Comparison of ENCODE assay signal across 28 cellular contexts in the genomic region with DNA sequence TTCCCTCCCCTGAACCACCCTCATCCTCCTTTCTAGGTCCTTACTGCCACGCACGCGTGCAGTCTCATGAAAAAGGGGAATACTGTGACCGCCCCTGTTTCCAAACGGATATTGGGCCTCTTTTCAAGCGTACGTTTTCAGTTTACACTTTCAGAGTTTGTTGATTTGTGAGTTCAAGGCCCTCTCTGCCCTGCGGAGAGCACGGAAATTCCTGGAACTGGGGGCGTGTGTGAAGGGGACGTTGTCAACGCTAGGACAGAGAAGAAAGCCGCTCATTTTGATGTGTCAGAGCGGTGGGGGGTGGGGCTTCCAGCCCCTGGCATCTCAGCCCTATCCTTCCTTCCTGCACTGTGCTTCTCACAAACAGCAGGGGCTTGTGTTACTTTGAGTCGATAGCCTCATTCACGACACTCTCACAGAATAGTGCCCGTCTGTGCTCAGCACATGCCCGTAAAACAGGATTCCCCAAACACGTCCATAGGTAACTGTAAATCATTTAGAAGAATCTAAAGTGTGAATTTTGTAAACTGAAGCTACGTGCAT.
"Had no signal": no experiment of that assay in that cellular context is flagged by ENCODE, and none has a peak within 500 bp of the region (broad histone marks: within the 10 kb centered on the region; RNA-seq: fewer than 3 reads in every experiment).

No MANE protein-coding gene starts in this region.

- H3K4me1 Mint-ChIP-seq: activated CD4-positive, alpha-beta memory T cell treated with anti-CD3 and anti-CD28 coated beads, Interleukin-2, amount 10 ng/mL, durations not matched to agents 7 days and 5 days; activated CD4-positive, alpha-beta T cell treated with anti-CD3 and anti-CD28 coated beads, Interleukin-2, amount 10 ng/mL, durations not matched to agents 7 days and 5 days; activated T-helper 17 cell treated with anti-CD3 and anti-CD28 coated beads, Interleukin-2, amount 50 U/mL, for 72 hours; T-helper 17 cell had no signal

- H3K9me3 ChIP-seq: body of pancreas, colonic mucosa had no signal

- H3K36me3 ChIP-seq: cardiac muscle cell, colonic mucosa, esophagus squamous epithelium had no signal

- ATAC-seq: activated T-cell treated with anti-CD3 and anti-CD28 coated beads, Interleukin-2, amount 50 U/mL, for 4 hours; activated T-helper 17 cell treated with anti-CD3 and anti-CD28 coated beads, Interleukin-2, amount 50 U/mL, for 72 hours; body of pancreas; T-helper 17 cell had no signal

- H3K27ac ChIP-seq: body of pancreas, cardiac muscle cell, colonic mucosa, epithelial cell of prostate, esophagus squamous epithelium had no signal

- H3K27me3 Mint-ChIP-seq: activated CD4-positive, alpha-beta memory T cell treated with anti-CD3 and anti-CD28 coated beads, Interleukin-2, amount 10 ng/mL, durations not matched to agents 7 days and 5 days; activated CD4-positive, alpha-beta T cell treated with anti-CD3 and anti-CD28 coated beads, Interleukin-2, amount 10 ng/mL, durations not matched to agents 7 days and 5 days; activated naive CD8-positive, alpha-beta T cell; T-helper 17 cell had no signal

- H3K27me3 ChIP-seq: body of pancreas, cardiac muscle cell, colonic mucosa had no signal

- H3K4me3 ChIP-seq: body of pancreas, cardiac muscle cell, colonic mucosa, esophagus squamous epithelium had no signal

- H3K4me1 ChIP-seq: body of pancreas, colonic mucosa, esophagus squamous epithelium had no signal

- DNase-seq: activated CD4-positive, alpha-beta memory T cell treated with anti-CD3 and anti-CD28 coated beads, Interleukin-2, amount 10 ng/mL, durations not matched to agents 7 days and 5 days; activated CD4-positive, alpha-beta T cell treated with anti-CD3 and anti-CD28 coated beads for 1 hour; activated CD4-positive, alpha-beta T cell treated with anti-CD3 and anti-CD28 coated beads for 4 hours; activated CD4-positive, alpha-beta T cell treated with anti-CD3 and anti-CD28 coated beads, Interleukin-2, amount 10 ng/mL, durations not matched to agents 7 days and 5 days; activated CD4-positive, alpha-beta T cell treated with anti-CD3 and anti-CD28 coated beads, Interleukin-2, amount 50 U/mL, for 4 hours; activated CD8-positive, alpha-beta memory T cell treated with anti-CD3 and anti-CD28 coated beads, Interleukin-2, amount 50 U/mL, for 48 hours; activated effector memory CD4-positive, alpha-beta T cell treated with Interleukin-2 at 50 U/mL for 16 hours; activated gamma-delta T cell treated with Interleukin-2 at 50 U/mL for 16 hours; activated naive CD4-positive, alpha-beta T cell treated with anti-CD3 and anti-CD28 coated beads, Interleukin-2, amount 50 U/mL, for 16 hours; activated naive CD4-positive, alpha-beta T cell treated with Interleukin-2 at 50 U/mL for 16 hours; activated T-cell treated with anti-CD3 and anti-CD28 coated beads for 4 hours; activated T-cell treated with anti-CD3 and anti-CD28 coated beads, Interleukin-2, amount 50 U/mL, for 4 hours; amygdala; aorta; body of pancreas; central memory CD4-positive, alpha-beta T cell; cerebellar nuclear complex; colonic mucosa; effector CD8-positive, alpha-beta T cell; esophagus squamous epithelium; T-helper 1 cell; T-helper 17 cell; T1000 had no signal

- H3K27ac Mint-ChIP-seq: activated CD4-positive, alpha-beta memory T cell treated with anti-CD3 and anti-CD28 coated beads, Interleukin-2, amount 10 ng/mL, durations not matched to agents 7 days and 5 days; activated CD4-positive, alpha-beta T cell treated with anti-CD3 and anti-CD28 coated beads, Interleukin-2, amount 10 ng/mL, durations not matched to agents 7 days and 5 days; activated naive CD8-positive, alpha-beta T cell; activated T-helper 17 cell treated with anti-CD3 and anti-CD28 coated beads, Interleukin-2, amount 50 U/mL, for 72 hours; T-helper 17 cell; T-helper 2 cell treated with Interferon-gamma antibody and Interleukin-4, amounts not matched to agents 5 μg/mL and 100 μg/mL, for 36 hours had no signal

- H3K4me3 Mint-ChIP-seq: activated CD4-positive, alpha-beta memory T cell treated with anti-CD3 and anti-CD28 coated beads, Interleukin-2, amount 10 ng/mL, durations not matched to agents 7 days and 5 days; activated CD4-positive, alpha-beta T cell treated with anti-CD3 and anti-CD28 coated beads, Interleukin-2, amount 10 ng/mL, durations not matched to agents 7 days and 5 days; activated naive CD8-positive, alpha-beta T cell; activated T-cell treated with anti-CD3 and anti-CD28 coated beads, Interleukin-2, amount 50 U/mL, for 4 hours; activated T-helper 17 cell treated with anti-CD3 and anti-CD28 coated beads, Interleukin-2, amount 50 U/mL, for 72 hours; T-helper 17 cell; T-helper 2 cell treated with Interferon-gamma antibody and Interleukin-4, amounts not matched to agents 5 μg/mL and 100 μg/mL, for 36 hours had no signal
